In the genomic region with DNA sequence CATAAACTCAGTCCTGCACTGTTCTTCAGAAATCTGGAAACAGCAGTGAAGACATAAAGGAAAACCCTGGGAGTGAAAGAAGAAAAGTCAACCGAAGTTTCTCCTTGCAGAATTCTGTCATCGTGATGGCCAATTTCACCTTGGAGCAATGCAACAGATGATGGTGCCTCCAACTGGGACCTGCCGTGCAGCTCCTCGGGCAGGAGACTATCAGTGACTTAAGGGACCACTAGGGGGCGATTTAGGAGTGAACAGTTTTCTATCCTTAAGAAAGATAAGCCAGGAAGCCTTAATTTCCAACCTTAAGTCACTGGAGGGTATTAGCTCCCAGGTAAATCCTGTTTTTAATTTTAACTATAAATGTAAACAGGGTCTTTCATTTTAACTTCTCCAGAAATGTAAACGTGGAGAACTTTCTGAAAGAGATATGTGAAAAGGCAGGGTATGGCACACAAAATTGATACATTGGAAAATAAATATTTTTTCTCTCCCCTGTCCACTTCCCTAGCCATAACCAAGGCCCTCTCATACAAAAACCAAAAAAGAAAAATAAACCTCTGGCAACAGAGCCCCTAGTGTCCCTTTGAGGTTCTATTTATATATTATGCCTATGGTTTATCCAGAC, we compare ENCODE assay signal across 9 cellular contexts.
DNase-seq lines count a peak whose midpoint lies in the region; TF ChIP-seq lines count a peak whose summit lies in the region.
"Had no signal": no experiment of that assay in that cellular context is flagged by ENCODE, and none has a peak within 500 bp of the region (broad histone marks: within the 10 kb centered on the region; RNA-seq: fewer than 3 reads in every experiment).

No MANE protein-coding gene starts in this region.

- H3K4me1 Mint-ChIP-seq in activated CD4-positive, alpha-beta T cell treated with anti-CD3 and anti-CD28 coated beads, Interleukin-2, amount 10 ng/mL, durations not matched to agents 24 days and 14 days = no peaks in the 10 kb centered on the region
- H3K4me1 Mint-ChIP-seq: central memory CD8-positive, alpha-beta T cell had no signal

- no peak overlapping the region for H3K27ac Mint-ChIP-seq in activated CD4-positive, alpha-beta T cell treated with anti-CD3 and anti-CD28 coated beads, Interleukin-2, amount 10 ng/mL, durations not matched to agents 24 days and 14 days

- H3K4me3 ChIP-seq in NB4 (ENCODE audit: low read depth, low read length) (no peak overlapping the region), esophagus muscularis mucosa (no peak overlapping the region)

- intact Hi-C loops in activated CD4-positive, alpha-beta T cell treated with anti-CD3 and anti-CD28 coated beads, Interleukin-2, amount 10 ng/mL, durations not matched to agents 24 days and 14 days (cut with micrococcal nuclease) = no loop called here
- intact Hi-C loops in esophagus muscularis mucosa (cut with DNase I) = loop anchor here (5.0 kb wide), 2 partner anchors 76 to 339 kb away; no protein-coding TSS in a partner anchor

- peaks cover 45 to 95% (median 86%) of the 10 kb centered on the region in 4 donors for H3K4me1 ChIP-seq in esophagus muscularis mucosa

- no peak for TF ChIP-seq POLR2A in NB4 (IDR thresholded peaks at IDR 0.05; ENCODE audit: extremely low read depth, insufficient read length)
- TF ChIP-seq POLR2A in esophagus muscularis mucosa (IDR thresholded peaks at IDR 0.05; ENCODE audit: low read depth) = no peak

- peak; percentile 73 for TF ChIP-seq CTCF in NB4 (IDR thresholded peaks at IDR 0.05; ENCODE audit: low read depth, low read length)
- peak; percentile 70 to 77 (median 77) for TF ChIP-seq CTCF in esophagus muscularis mucosa (IDR thresholded peaks at IDR 0.05)

- no peak overlapping the region for H3K4me3 Mint-ChIP-seq in activated CD4-positive, alpha-beta T cell treated with anti-CD3 and anti-CD28 coated beads, Interleukin-2, amount 10 ng/mL, durations not matched to agents 24 days and 14 days
- H3K4me3 Mint-ChIP-seq: central memory CD8-positive, alpha-beta T cell had no signal

- no peaks in the 10 kb centered on the region for H3K9me3 Mint-ChIP-seq in activated CD4-positive, alpha-beta T cell treated with anti-CD3 and anti-CD28 coated beads, Interleukin-2, amount 10 ng/mL, durations not matched to agents 24 days and 14 days
- H3K9me3 Mint-ChIP-seq: central memory CD8-positive, alpha-beta T cell had no signal

- peak overlapping the region; percentile 86 to 88 (median 87) for H3K27ac ChIP-seq in esophagus muscularis mucosa (replicated peaks in 1 of 4)

- no peaks in the 10 kb centered on the region for H3K36me3 ChIP-seq in esophagus muscularis mucosa

- H3K36me3 Mint-ChIP-seq in activated CD4-positive, alpha-beta T cell treated with anti-CD3 and anti-CD28 coated beads, Interleukin-2, amount 10 ng/mL, durations not matched to agents 24 days and 14 days (ENCODE audit: low read depth) = no peaks in the 10 kb centered on the region

- TF ChIP-seq EP300 in esophagus muscularis mucosa (IDR thresholded peaks at IDR 0.05) = no peak

- H3K27me3 Mint-ChIP-seq in activated CD4-positive, alpha-beta T cell treated with anti-CD3 and anti-CD28 coated beads, Interleukin-2, amount 10 ng/mL, durations not matched to agents 24 days and 14 days = peaks cover 2% of the 10 kb centered on the region
- H3K27me3 Mint-ChIP-seq: central memory CD8-positive, alpha-beta T cell had no signal

- 26% methylated on average over 6 of the region's 6 CpGs for WGBS in esophagus muscularis mucosa

- DNase-seq in activated CD4-positive, alpha-beta T cell treated with anti-CD3 and anti-CD28 coated beads, Interleukin-2, amount 10 ng/mL, durations not matched to agents 24 days and 14 days = peak; percentile 71
- DNase-seq in activated CD4-positive, alpha-beta T cell treated with anti-CD3 and anti-CD28 coated beads for 1 hour = no peak
- DNase-seq in HCEC 1CT = peak; percentile 68
- peak; percentile 52 for DNase-seq in NB4 (ENCODE audit: low read depth)
- peak; percentile 66 for DNase-seq in SKM-1 (lab: John Stamatoyannopoulos, UW; ENCODE audit: unreplicated experiment)
- DNase-seq in esophagus muscularis mucosa (ENCODE audit: extremely low spot score) = peak; percentile 92
- peak; percentile 79 for DNase-seq in myocyte (ENCODE audit: low read depth)
- DNase-seq in activated gamma-delta T cell treated with Interleukin-2 at 50 U/mL for 16 hours = no peak

- H3K9me3 ChIP-seq in esophagus muscularis mucosa = no peaks in the 10 kb centered on the region

- no peaks in the 10 kb centered on the region for H3K27me3 ChIP-seq in esophagus muscularis mucosa

Comparison
In these comparisons a context has a peak if more than half of its experiments do, and no peak if none do; other contexts are left out.
1. DNase-seq: peak in activated CD4-positive, alpha-beta T cell treated with anti-CD3 and anti-CD28 coated beads, Interleukin-2, amount 10 ng/mL, durations not matched to agents 24 days and 14 days (single experiment), HCEC 1CT (single experiment), NB4 (single experiment), SKM-1 (single experiment), esophagus muscularis mucosa (single experiment) and myocyte (single experiment); none in activated CD4-positive, alpha-beta T cell treated with anti-CD3 and anti-CD28 coated beads for 1 hour (single experiment) and activated gamma-delta T cell treated with Interleukin-2 at 50 U/mL for 16 hours (single experiment).